In the genomic region with DNA sequence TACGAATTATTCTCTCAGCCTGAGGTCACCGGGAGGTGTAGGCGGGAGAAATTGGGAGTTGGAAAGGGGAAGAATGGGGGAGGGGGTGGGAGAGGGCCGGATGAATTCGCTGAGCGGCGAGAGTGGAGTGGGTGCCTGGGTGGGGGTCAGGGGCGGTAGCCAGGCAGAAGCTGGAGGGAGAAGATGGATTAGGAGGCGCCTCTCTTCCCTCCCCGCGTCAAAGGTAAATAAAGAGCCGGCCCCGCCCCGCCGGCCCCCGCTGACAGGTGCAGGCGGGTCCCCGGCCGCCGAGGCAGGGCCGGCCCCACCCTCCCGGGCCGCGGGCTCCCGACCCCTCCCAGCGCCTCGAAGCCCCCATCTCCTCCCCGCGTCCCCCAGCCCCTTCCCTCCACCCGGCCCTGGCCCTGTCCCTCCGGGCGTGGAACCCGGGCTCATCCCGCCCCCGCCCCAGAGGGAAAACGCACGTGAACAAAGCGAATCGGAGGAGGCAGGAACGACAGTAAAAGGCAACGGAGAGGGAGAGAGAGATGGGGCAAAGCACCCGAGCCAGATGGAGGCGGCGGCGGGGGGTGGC, we compare ENCODE assay signal across 7 cellular contexts. TPM values are rescaled to one million over a fixed set of nuclear protein-coding genes. Genes with fewer than 3 reads are reported as not detected.
DNase-seq lines count a peak whose midpoint lies in the region; ATAC-seq and TF ChIP-seq lines count a peak whose summit lies in the region.

No MANE protein-coding gene starts in this region.

- H3K79me2 ChIP-seq in smooth muscle cell (ENCODE audit: low read depth), result no peaks in the 10 kb centered on the region

- no peak overlapping the region for H3K27ac ChIP-seq in left ventricle myocardium inferior (replicated peaks)
- H3K27ac ChIP-seq in smooth muscle cell (ENCODE audit: low read depth), result no peak overlapping the region

- peak; percentile 40 for DNase-seq in HEK293T (ENCODE audit: extremely low spot score)
- no peak for DNase-seq in left ventricle myocardium inferior
- no peak for DNase-seq in smooth muscle cell (lab: John Stamatoyannopoulos, UW; ENCODE audit: unreplicated experiment)
- no peak for DNase-seq in activated CD4-positive, alpha-beta T cell treated with anti-CD3 and anti-CD28 coated beads for 48 hours

- ATAC-seq in SK-N-SH treated with all-trans-retinoic acid at 6 μM for 48 hours (peak; percentile 54), HG03175 (IDR thresholded peaks at IDR 0.05; ENCODE audit: unreplicated experiment) (no peak), GM18861 (IDR thresholded peaks at IDR 0.05; ENCODE audit: unreplicated experiment) (no peak)

- no peaks in the 10 kb centered on the region for H4K20me1 ChIP-seq in smooth muscle cell (ENCODE audit: low read depth)

- CTCF ChIA-PET in HEK293T (lab: Yijun Ruan, JAX), result no interaction called here

- H3K4me1 ChIP-seq in left ventricle myocardium inferior (peaks cover 19% of the 10 kb centered on the region), smooth muscle cell (ENCODE audit: low read depth) (no peaks in the 10 kb centered on the region)

- H2AFZ ChIP-seq in smooth muscle cell (ENCODE audit: low read depth), result peak overlapping the region; percentile 72

- H3K36me3 ChIP-seq in left ventricle myocardium inferior (no peaks in the 10 kb centered on the region), smooth muscle cell (ENCODE audit: low read depth) (no peaks in the 10 kb centered on the region)

- 4% methylated on average over 18 of the region's 45 CpGs for WGBS in smooth muscle cell (ENCODE audit: low lambda C conversion rate)

- POLR2A ChIA-PET in HEK293T (lab: Yijun Ruan, JAX), result no interaction called here

- H3K4me2 ChIP-seq in smooth muscle cell, result peak overlapping the region; percentile 92

- H3K9me3 ChIP-seq in left ventricle myocardium inferior (replicated peaks) (no peaks in the 10 kb centered on the region), smooth muscle cell (replicated peaks; ENCODE audit: low read depth) (no peaks in the 10 kb centered on the region)

- H3F3A ChIP-seq in smooth muscle cell (ENCODE audit: low read depth), result no peaks in the 10 kb centered on the region

- no peak overlapping the region for H3K9ac ChIP-seq in smooth muscle cell (ENCODE audit: low read depth)

- intact Hi-C loops in left ventricle myocardium inferior (cut with micrococcal nuclease), result loop anchor here (10.0 kb wide), 1 partner anchor 53 kb away; no protein-coding TSS in a partner anchor

- peak overlapping the region; percentile 68 for H3K4me3 ChIP-seq in left ventricle myocardium inferior
- peak overlapping the region; percentile 62 for H3K4me3 ChIP-seq in smooth muscle cell

- H3K27me3 ChIP-seq in left ventricle myocardium inferior (ENCODE audit: low read depth) (peaks cover 83% of the 10 kb centered on the region), smooth muscle cell (ENCODE audit: low read depth) (peaks cover 73% of the 10 kb centered on the region)

- TF ChIP-seq CTCF in left ventricle myocardium inferior (IDR thresholded peaks at IDR 0.05; ENCODE audit: borderline replicate concordance) (no peak), smooth muscle cell (IDR thresholded peaks at IDR 0.05; ENCODE audit: borderline replicate concordance, insufficient read depth, poor library complexity, severe bottlenecking) (no peak)

TF ChIP-seq in HEK293T, 16 proteins besides CTCF, POLR2A, EP300 and RAD21:
- TF ChIP-seq TARDBP (IDR thresholded peaks at IDR 0.05) (no peak), FOXM1 (IDR thresholded peaks at IDR 0.05; ENCODE audit: borderline replicate concordance) (no peak), NFRKB (IDR thresholded peaks at IDR 0.05) (no peak), FOXK2 (IDR thresholded peaks at IDR 0.05) (no peak), HDGF (IDR thresholded peaks at IDR 0.05; ENCODE audit: borderline replicate concordance) (no peak), ARNT (IDR thresholded peaks at IDR 0.05) (no peak), SUZ12 (IDR thresholded peaks at IDR 0.05) (no peak), L3MBTL2 (conservative IDR thresholded peaks at IDR 0.05) (no peak), BHLHE40 (IDR thresholded peaks at IDR 0.05; ENCODE audit: borderline replicate concordance) (no peak), CTBP1 (IDR thresholded peaks at IDR 0.05; ENCODE audit: borderline replicate concordance) (no peak), ZNF384 (IDR thresholded peaks at IDR 0.05) (no peak), ELF4 (IDR thresholded peaks at IDR 0.05) (no peak)
- TF ChIP-seq, protein P1, sequence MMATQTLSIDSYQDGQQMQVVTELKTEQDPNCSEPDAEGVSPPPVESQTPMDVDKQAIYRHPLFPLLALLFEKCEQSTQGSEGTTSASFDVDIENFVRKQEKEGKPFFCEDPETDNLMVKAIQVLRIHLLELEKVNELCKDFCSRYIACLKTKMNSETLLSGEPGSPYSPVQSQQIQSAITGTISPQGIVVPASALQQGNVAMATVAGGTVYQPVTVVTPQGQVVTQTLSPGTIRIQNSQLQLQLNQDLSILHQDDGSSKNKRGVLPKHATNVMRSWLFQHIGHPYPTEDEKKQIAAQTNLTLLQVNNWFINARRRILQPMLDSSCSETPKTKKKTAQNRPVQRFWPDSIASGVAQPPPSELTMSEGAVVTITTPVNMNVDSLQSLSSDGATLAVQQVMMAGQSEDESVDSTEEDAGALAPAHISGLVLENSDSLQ (IDR thresholded peaks at IDR 0.05), result no peak

TF ChIP-seq in SK-N-SH treated with all-trans-retinoic acid at 6 μM for 48 hours, 23 proteins besides CTCF, POLR2A, EP300 and RAD21:
- TF ChIP-seq ZNF70 (CRISPR knock-in tag; IDR thresholded peaks at IDR 0.05) (no peak), ZNF8 (CRISPR knock-in tag; IDR thresholded peaks at IDR 0.05) (no peak), ISL1 (CRISPR knock-in tag; IDR thresholded peaks at IDR 0.05) (no peak), CREB5 (CRISPR knock-in tag; IDR thresholded peaks at IDR 0.05; ENCODE audit: low read depth) (no peak), ZFP30 (CRISPR knock-in tag; IDR thresholded peaks at IDR 0.05) (no peak), GLIS3 (CRISPR knock-in tag; IDR thresholded peaks at IDR 0.05) (no peak), RARB (CRISPR knock-in tag; IDR thresholded peaks at IDR 0.05) (no peak), ZNF565 (CRISPR knock-in tag; conservative IDR thresholded peaks at IDR 0.05; ENCODE audit: low read depth) (no peak), CSDC2 (CRISPR knock-in tag; IDR thresholded peaks at IDR 0.05) (no peak), OSR1 (CRISPR knock-in tag; IDR thresholded peaks at IDR 0.05) (no peak), ZFP3 (CRISPR knock-in tag; IDR thresholded peaks at IDR 0.05) (no peak), BACH2 (CRISPR knock-in tag; IDR thresholded peaks at IDR 0.05; ENCODE audit: borderline replicate concordance) (no peak), PPARA (CRISPR knock-in tag; IDR thresholded peaks at IDR 0.05; ENCODE audit: borderline replicate concordance) (no peak), ESRRG (CRISPR knock-in tag; IDR thresholded peaks at IDR 0.05) (no peak)
- TF ChIP-seq, protein P2, sequence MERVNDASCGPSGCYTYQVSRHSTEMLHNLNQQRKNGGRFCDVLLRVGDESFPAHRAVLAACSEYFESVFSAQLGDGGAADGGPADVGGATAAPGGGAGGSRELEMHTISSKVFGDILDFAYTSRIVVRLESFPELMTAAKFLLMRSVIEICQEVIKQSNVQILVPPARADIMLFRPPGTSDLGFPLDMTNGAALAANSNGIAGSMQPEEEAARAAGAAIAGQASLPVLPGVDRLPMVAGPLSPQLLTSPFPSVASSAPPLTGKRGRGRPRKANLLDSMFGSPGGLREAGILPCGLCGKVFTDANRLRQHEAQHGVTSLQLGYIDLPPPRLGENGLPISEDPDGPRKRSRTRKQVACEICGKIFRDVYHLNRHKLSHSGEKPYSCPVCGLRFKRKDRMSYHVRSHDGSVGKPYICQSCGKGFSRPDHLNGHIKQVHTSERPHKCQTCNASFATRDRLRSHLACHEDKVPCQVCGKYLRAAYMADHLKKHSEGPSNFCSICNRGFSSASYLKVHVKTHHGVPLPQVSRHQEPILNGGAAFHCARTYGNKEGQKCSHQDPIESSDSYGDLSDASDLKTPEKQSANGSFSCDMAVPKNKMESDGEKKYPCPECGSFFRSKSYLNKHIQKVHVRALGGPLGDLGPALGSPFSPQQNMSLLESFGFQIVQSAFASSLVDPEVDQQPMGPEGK (CRISPR knock-in tag; IDR thresholded peaks at IDR 0.05; ENCODE audit: borderline replicate concordance), result no peak

RNA-seq across cellular contexts. Expression of gene FAM131B, which starts 0.9 kb away (rescaled TPM):
- total RNA-seq in left ventricle myocardium inferior (0.47 TPM), smooth muscle cell (0.09 and 0.31 TPM in 2 replicates)
- 0.03 TPM in 1 of 2 replicates, not detected in the other for polyA plus RNA-seq in smooth muscle cell

RNA-seq across cellular contexts. Expression of gene ZYX, which starts 19.5 kb away (rescaled TPM):
- total RNA-seq in left ventricle myocardium inferior, result 68.4 TPM
- total RNA-seq in smooth muscle cell, result 52.2 and 71.1 TPM in 2 replicates
- polyA plus RNA-seq in smooth muscle cell, result 322 and 354 TPM in 2 replicates

RNA-seq across cellular contexts. Expression of gene CLCN1, which starts 45.7 kb away (rescaled TPM):
- total RNA-seq in left ventricle myocardium inferior, result not detected
- not detected in 2 replicates for total RNA-seq in smooth muscle cell
- not detected in 2 replicates for polyA plus RNA-seq in smooth muscle cell

RNA-seq across cellular contexts. Expression of gene EPHA1, which starts 47.0 kb away (rescaled TPM):
- total RNA-seq in left ventricle myocardium inferior (not detected), smooth muscle cell (4.3 and 19.1 TPM in 2 replicates)
- polyA plus RNA-seq in smooth muscle cell, result 8.7 and 23.6 TPM in 2 replicates
